ENCODE assay signal across 10 cellular contexts in the genomic region with DNA sequence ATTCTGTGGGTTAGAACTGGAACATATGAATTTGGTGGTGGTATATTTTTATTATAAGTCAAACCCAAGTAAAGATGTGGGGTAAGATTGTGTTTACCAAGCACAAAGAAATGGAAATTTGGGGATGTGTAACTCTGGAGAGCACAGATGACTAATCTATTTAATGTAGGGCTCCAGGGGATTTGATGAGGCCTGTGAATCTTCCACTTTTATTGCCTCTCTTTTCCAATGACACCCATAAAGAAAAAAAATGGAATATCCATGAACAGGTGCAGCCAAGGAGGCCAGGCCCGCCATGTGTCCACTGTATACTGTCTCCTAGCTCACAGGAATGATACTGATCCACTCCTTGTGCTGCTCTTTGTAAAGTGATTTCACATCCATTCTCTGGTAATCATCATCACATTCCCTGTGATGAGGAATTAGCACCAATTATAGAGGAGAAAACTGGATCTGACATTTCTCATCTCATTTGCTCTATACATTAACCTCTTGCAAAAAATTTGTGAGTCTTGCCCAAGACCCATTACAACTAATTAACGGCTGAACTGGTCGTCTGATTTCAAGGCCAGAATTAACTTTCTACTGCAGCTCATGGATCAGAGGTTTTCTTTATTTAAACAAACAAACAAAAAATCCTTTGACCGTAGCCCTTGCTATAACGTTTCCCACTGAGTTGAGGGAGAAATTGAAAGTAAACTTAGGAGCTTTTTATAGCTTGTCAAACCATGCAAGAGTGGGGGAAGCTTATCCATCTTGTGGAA. TPM values are rescaled to one million over a fixed set of nuclear protein-coding genes. Genes with fewer than 3 reads are reported as not detected.
A peak's percentile ranks its signal among the peaks of the same experiment; 100 is the strongest.
DNase-seq lines count a peak whose midpoint lies in the region; ATAC-seq and TF ChIP-seq lines count a peak whose summit lies in the region.
"Had no signal": no experiment of that assay in that cellular context is flagged by ENCODE, and none has a peak within 500 bp of the region (broad histone marks: within the 10 kb centered on the region; RNA-seq: fewer than 3 reads in every experiment).

No MANE protein-coding gene starts in this region.

- dilution Hi-C loops in IMR-90 (cut with HindIII; ENCODE audit: low sequenced_read_pairs, unreplicated experiment), result no loop called here

- peaks cover 7% of the 10 kb centered on the region; the same call in 1 of the 2 replicates for H3K36me3 ChIP-seq in ACC112 (ENCODE audit: insufficient read depth, low read length)
- no peaks in the 10 kb centered on the region for H3K36me3 ChIP-seq in IMR-90 (ENCODE audit: control insufficient read depth, insufficient read depth, low read length)
- no peaks in the 10 kb centered on the region for H3K36me3 ChIP-seq in muscle layer of colon (ENCODE audit: insufficient read depth, low read length)
- H3K36me3 ChIP-seq in testis (ENCODE audit: low read depth, missing control alignments), result no peaks in the 10 kb centered on the region

- peak overlapping the region; percentile 30 for H3K4ac ChIP-seq in IMR-90 (ENCODE audit: low read depth, low read length)

- no peak overlapping the region for H2AFZ ChIP-seq in ACC112 (ENCODE audit: low read length, unreplicated experiment)
- H2AFZ ChIP-seq in IMR-90 (replicated peaks; ENCODE audit: low read length, poor library complexity), result no peak overlapping the region

- no peaks in the 10 kb centered on the region for H4K20me1 ChIP-seq in IMR-90 (ENCODE audit: insufficient read depth, low read length)

- no peak overlapping the region; the same call in 1 of the 2 replicates for H2AK5ac ChIP-seq in IMR-90 (ENCODE audit: low read depth, low read length)

- no peak overlapping the region for H2AK9ac ChIP-seq in IMR-90 (replicated peaks; ENCODE audit: low read depth, low read length, poor library complexity)

- TF ChIP-seq CTCF in IMR-90 (conservative IDR thresholded peaks at IDR 0.05; ENCODE audit: low read depth, low read length) (no peak), astrocyte of the spinal cord (IDR thresholded peaks at IDR 0.05; ENCODE audit: low read depth, low read length) (no peak), testis (IDR thresholded peaks at IDR 0.05) (no peak)

- no TSS peak for BruUV-seq in IMR-90 (replicated peaks; lab: Mats Ljungman, UMichigan)

- peaks cover 41% of the 10 kb centered on the region for H3K4me1 ChIP-seq in ACC112 (ENCODE audit: control insufficient read depth, insufficient read depth, low read length, unreplicated experiment)
- H3K4me1 ChIP-seq in IMR-90 (ENCODE audit: control insufficient read depth, insufficient read depth, low read length), result peaks cover 7% of the 10 kb centered on the region
- no peaks in the 10 kb centered on the region for H3K4me1 ChIP-seq in muscle layer of colon (ENCODE audit: insufficient read depth, low read length)
- H3K4me1 ChIP-seq in testis, result peaks cover 7% of the 10 kb centered on the region

- no peak overlapping the region for H3K9ac ChIP-seq in IMR-90 (ENCODE audit: low read depth, low read length)
- no peak overlapping the region for H3K9ac ChIP-seq in muscle layer of colon (ENCODE audit: low read length)

- H4K91ac ChIP-seq in IMR-90 (ENCODE audit: insufficient read depth, low read depth, low read length), result no peak overlapping the region; the same call in 1 of the 2 replicates

- intact Hi-C loops in IMR-90 (cut with micrococcal nuclease) (loop anchor here (5.0 kb wide), 2 partner anchors 104 to 301 kb away; a partner anchor contains a TSS), testis (cut with DNase I; ENCODE audit: low total_unique reads) (no loop called here)

- peak overlapping the region; percentile 31; the same call in 1 of the 2 replicates for H2BK20ac ChIP-seq in IMR-90 (ENCODE audit: low read depth, low read length)

- peak overlapping the region; percentile 32; the same call in 1 of the 2 replicates for H3K23ac ChIP-seq in IMR-90 (ENCODE audit: low read depth, low read length)

- H3K14ac ChIP-seq in IMR-90 (replicated peaks; ENCODE audit: low read depth, low read length), result peak overlapping the region; percentile 64; the same call in 1 of the 2 replicates

- H3K79me1 ChIP-seq in IMR-90 (ENCODE audit: low read depth in 1 of 2, low read length in 2 of 2), result 0 out of 4 replicates have a peak, but pooled peaks cover 0 to 6% of the 10 kb centered on the region in 2 experiments

- CTCF ChIA-PET in IMR-90 (lab: Yijun Ruan, JAX), result interaction anchor here (1.0 kb wide), 1 partner anchor 85 kb away, joined by 7 read pairs; no protein-coding TSS in a partner anchor

- ATAC-seq in IMR-90 (ENCODE audit: low read depth) (no peak), HG02588 (IDR thresholded peaks at IDR 0.05; ENCODE audit: unreplicated experiment) (no peak)

- peak overlapping the region; percentile 40; the same call in 1 of the 2 replicates for H3K18ac ChIP-seq in IMR-90 (ENCODE audit: low read depth, low read length)

- no peak overlapping the region for H2BK15ac ChIP-seq in IMR-90 (ENCODE audit: low read depth, low read length)

- H2BK120ac ChIP-seq in IMR-90 (ENCODE audit: low read depth, low read length), result peak overlapping the region; percentile 50; the same call in 1 of the 2 replicates

- WGBS in IMR-90 (ENCODE audit: extremely low coverage in 2 of 2, insufficient read length in 1 of 2), 2 experiments, result no CpG with 5 or more reads among the region's 5 CpGs
- 41 to 56% methylated on average over 5 of the region's 5 CpGs for WGBS in testis, 2 donors

- H3K4me3 ChIP-seq in ACC112 (ENCODE audit: low read depth, low read length), result peak overlapping the region; percentile 88
- no peak overlapping the region; the same call in 1 of the 2 replicates for H3K4me3 ChIP-seq in IMR-90 (ENCODE audit: insufficient read depth, low read depth, low read length)
- no peak overlapping the region for H3K4me3 ChIP-seq in astrocyte of the spinal cord (ENCODE audit: low read depth, low read length)
- no peak overlapping the region for H3K4me3 ChIP-seq in muscle layer of colon (ENCODE audit: low read depth in 1 of 2, low read length in 2 of 2)
- no peak overlapping the region for H3K4me3 ChIP-seq in testis

- no peak overlapping the region for H2BK5ac ChIP-seq in IMR-90 (ENCODE audit: low read depth, low read length, poor library complexity, severe bottlenecking)

- TF ChIP-seq POLR2A in IMR-90 (IDR thresholded peaks at IDR 0.05; ENCODE audit: low read depth, low read length) (no peak), testis (IDR thresholded peaks at IDR 0.05) (no peak)

- no peaks in the 10 kb centered on the region for H3K27me3 ChIP-seq in ACC112 (ENCODE audit: insufficient read depth, low read length)
- no peaks in the 10 kb centered on the region for H3K27me3 ChIP-seq in IMR-90 (ENCODE audit: control insufficient read depth, insufficient read depth, low read length)
- no peaks in the 10 kb centered on the region for H3K27me3 ChIP-seq in muscle layer of colon (ENCODE audit: control insufficient read depth in 1 of 2, insufficient read depth in 2 of 2, low read length in 2 of 2)
- no peaks in the 10 kb centered on the region for H3K27me3 ChIP-seq in testis

- H4K5ac ChIP-seq in IMR-90 (ENCODE audit: low read depth, low read length), result peak overlapping the region; percentile 56; the same call in 1 of the 2 replicates

- in situ Hi-C loops in IMR-90 (cut with MboI; ENCODE audit: low sequenced_read_pairs) (loop anchor here (5.0 kb wide), 1 partner anchor 84 kb away; no protein-coding TSS in a partner anchor), astrocyte of the spinal cord (cut with HindIII; ENCODE audit: low sequenced_read_pairs) (no loop called here)

- peak overlapping the region; percentile 85; the same call in 1 of the 2 replicates for H3K4me2 ChIP-seq in IMR-90 (ENCODE audit: low read depth, low read length)

- no peak overlapping the region; the same call in 1 of the 2 replicates for H3K56ac ChIP-seq in IMR-90 (ENCODE audit: extremely low read depth, insufficient read depth, low read length)

- peaks cover 72% of the 10 kb centered on the region for H3K79me2 ChIP-seq in ACC112 (ENCODE audit: control insufficient read depth, insufficient read depth, low read length, unreplicated experiment)

- H3K9me3 ChIP-seq in IMR-90 (ENCODE audit: control insufficient read depth, insufficient read depth, low read length), result no peaks in the 10 kb centered on the region
- no peaks in the 10 kb centered on the region for H3K9me3 ChIP-seq in muscle layer of colon (ENCODE audit: low read length)
- no peaks in the 10 kb centered on the region for H3K9me3 ChIP-seq in testis

- POLR2A ChIA-PET in IMR-90 (lab: Charles Lee; ENCODE audit: unreplicated experiment), result interaction anchor here (1.4 kb wide), 1 partner anchor 86 kb away, joined by 3 read pairs; no protein-coding TSS in a partner anchor

- TF ChIP-seq RAD21 in IMR-90 (IDR thresholded peaks at IDR 0.05; ENCODE audit: low read length), result no peak

- H3K9me1 ChIP-seq in IMR-90 (ENCODE audit: insufficient read depth, low read length), result no peaks in the 10 kb centered on the region; the same call in 1 of the 2 replicates

- H4K8ac ChIP-seq in IMR-90 (ENCODE audit: low read depth in 2 of 2, low read length in 2 of 2), result peak overlapping the region in 1 of 2 experiments; percentile 61; a peak in 2 of 4 replicates

- H3K27ac ChIP-seq in ACC112 (ENCODE audit: low read depth, low read length) (peak overlapping the region; percentile 97), IMR-90 (ENCODE audit: insufficient read depth, low read length) (no peak overlapping the region), muscle layer of colon (ENCODE audit: low read depth, low read length) (peak overlapping the region; percentile 36), testis (peak overlapping the region in 1 of 2 donors; percentile 89)

- no peak for DNase-seq in IMR-90
- peak; percentile 37 for DNase-seq in astrocyte of the spinal cord (ENCODE audit: low read depth, low spot score)
- DNase-seq in testis, result no peak
- no peak for DNase-seq in NCI-H1436 treated with DMSO at 0.1 percent for 48 hours (lab: John Stamatoyannopoulos, UW)
- no peak for DNase-seq in kidney tubule cell (ENCODE audit: low spot score)
- DNase-seq: cortex of kidney, midbrain had no signal

TF ChIP-seq in IMR-90, 13 proteins besides CTCF, POLR2A, EP300 and RAD21:
- TF ChIP-seq CHD1 (IDR thresholded peaks at IDR 0.05; ENCODE audit: low read depth, low read length), result no peak
- no peak for TF ChIP-seq RCOR1 (IDR thresholded peaks at IDR 0.05; ENCODE audit: insufficient replicate concordance, low read length)

RNA-seq across cellular contexts. Expression of a gene that starts 3.0 kb away (rescaled TPM):
- 41.4 and 46.4 TPM in 2 replicates for total RNA-seq in IMR-90 (2012; rRNA removed)
- polyA plus RNA-seq in IMR-90 (2012; rRNA removed), result 29.8 and 33.3 TPM in 2 replicates
- 12.4 and 25.7 TPM in 2 replicates for polyA plus RNA-seq in IMR-90 (2012; cell fraction: cytosol; rRNA removed)
- 2.0 and 10.7 TPM in 2 replicates for polyA plus RNA-seq in IMR-90 (2012; cell fraction: nucleus; rRNA removed; ENCODE audit: low replicate concordance)
- total RNA-seq in testis, result 10 to 100 TPM; 25.7 to 35.8 TPM
- polyA plus RNA-seq in testis (ENCODE audit: insufficient read depth, low read depth, low replicate concordance), result 61.1 TPM

RNA-seq across cellular contexts. Expression of a gene that starts 33.1 kb away (rescaled TPM):
- 7.2 and 24.7 TPM in 2 replicates for total RNA-seq in IMR-90 (2012; rRNA removed)
- 12.9 and 18.7 TPM in 2 replicates for polyA plus RNA-seq in IMR-90 (2012; rRNA removed)
- polyA plus RNA-seq in IMR-90 (2012; cell fraction: cytosol; rRNA removed), result 1.2 and 1.4 TPM in 2 replicates
- 0.28 and 5.0 TPM in 2 replicates for polyA plus RNA-seq in IMR-90 (2012; cell fraction: nucleus; rRNA removed; ENCODE audit: low replicate concordance)
- total RNA-seq in testis, result 10 to 100 TPM; 53.6 to 59.8 TPM
- 65.0 TPM for polyA plus RNA-seq in testis (ENCODE audit: insufficient read depth, low read depth, low replicate concordance)
